Comparison of ENCODE assay signal across 1 cellular context in genomic region chr17:79776378-79777165, GRCh38.
TF ChIP-seq lines count a peak whose summit lies in the region.

No MANE protein-coding gene starts in this region.

TF ChIP-seq in HepG2, 621 proteins besides CTCF, POLR2A, EP300 and RAD21 (continued from another document and continues in another):
- TF ChIP-seq ZGPAT (CRISPR knock-in tag; IDR thresholded peaks at IDR 0.05): peak; percentile 35
- no peak for TF ChIP-seq ZNF75D (CRISPR knock-in tag; IDR thresholded peaks at IDR 0.05; ENCODE audit: borderline replicate concordance)
- TF ChIP-seq BATF2 (CRISPR knock-in tag; IDR thresholded peaks at IDR 0.05): no peak
- 0 out of 2 replicates have a peak, but pooled peaks have one; percentile 10 for TF ChIP-seq NFYB (CRISPR knock-in tag; IDR thresholded peaks at IDR 0.05)
- TF ChIP-seq DMAP1 (CRISPR knock-in tag; IDR thresholded peaks at IDR 0.05): peak; percentile 37
- TF ChIP-seq HNF1B (CRISPR knock-in tag; IDR thresholded peaks at IDR 0.05): 0 out of 2 replicates have a peak, but pooled peaks have one; percentile 34
- no peak for TF ChIP-seq ZNF276 (CRISPR knock-in tag; IDR thresholded peaks at IDR 0.05; ENCODE audit: low read depth)
- no peak for TF ChIP-seq HIVEP1 (CRISPR knock-in tag; IDR thresholded peaks at IDR 0.05)
- TF ChIP-seq YY1 (IDR thresholded peaks at IDR 0.05; ENCODE audit: insufficient read depth, insufficient replicate concordance, low read depth, low read length): no peak
- TF ChIP-seq KLF9 (CRISPR knock-in tag; IDR thresholded peaks at IDR 0.05; ENCODE audit: low read depth): no peak
- TF ChIP-seq SP1 (IDR thresholded peaks at IDR 0.05): no peak
- no peak for TF ChIP-seq SP1 (CRISPR knock-in tag; IDR thresholded peaks at IDR 0.05)
- TF ChIP-seq PRDM15 (CRISPR knock-in tag; IDR thresholded peaks at IDR 0.05): no peak
- peak; percentile 67; the same call in 1 of the 2 replicates for TF ChIP-seq GATA4 (IDR thresholded peaks at IDR 0.05; ENCODE audit: borderline replicate concordance, low read depth)
- TF ChIP-seq ZKSCAN8 (CRISPR knock-in tag; IDR thresholded peaks at IDR 0.05; ENCODE audit: borderline replicate concordance): peak; percentile 48; the same call in 1 of the 2 replicates
- no peak for TF ChIP-seq ONECUT2 (CRISPR knock-in tag; IDR thresholded peaks at IDR 0.05)
- peak; percentile 47; the same call in 1 of the 2 replicates for TF ChIP-seq ATF1 (CRISPR knock-in tag; IDR thresholded peaks at IDR 0.05)
- TF ChIP-seq HMG20A (CRISPR knock-in tag; IDR thresholded peaks at IDR 0.05; ENCODE audit: borderline replicate concordance): peak; percentile 58; the same call in 1 of the 2 replicates
- TF ChIP-seq TBP (CRISPR knock-in tag; IDR thresholded peaks at IDR 0.05): 0 out of 2 replicates have a peak, but pooled peaks have one; percentile 44
- peak; percentile 73 for TF ChIP-seq DRAP1 (CRISPR knock-in tag; IDR thresholded peaks at IDR 0.05)
- TF ChIP-seq CSRNP1 (CRISPR knock-in tag; IDR thresholded peaks at IDR 0.05): no peak
- TF ChIP-seq MLX (CRISPR knock-in tag; IDR thresholded peaks at IDR 0.05): peak; percentile 79
- TF ChIP-seq NBN (conservative IDR thresholded peaks at IDR 0.05): no peak
- peak; percentile 60; the same call in 1 of the 2 replicates for TF ChIP-seq ZNF281 (CRISPR knock-in tag; IDR thresholded peaks at IDR 0.05; ENCODE audit: borderline replicate concordance)
- TF ChIP-seq ZFP36L2 (CRISPR knock-in tag; IDR thresholded peaks at IDR 0.05): no peak
- 0 out of 2 replicates have a peak, but pooled peaks have one; percentile 24 for TF ChIP-seq RFXANK (CRISPR knock-in tag; IDR thresholded peaks at IDR 0.05)
- no peak for TF ChIP-seq ZBTB26 (CRISPR knock-in tag; IDR thresholded peaks at IDR 0.05; ENCODE audit: borderline replicate concordance)
- TF ChIP-seq KMT2A (CRISPR knock-in tag; IDR thresholded peaks at IDR 0.05): no peak
- TF ChIP-seq ZNF543 (CRISPR knock-in tag; IDR thresholded peaks at IDR 0.05): 0 out of 2 replicates have a peak, but pooled peaks have one; percentile 41
- TF ChIP-seq IKZF4 (CRISPR knock-in tag; IDR thresholded peaks at IDR 0.05; ENCODE audit: borderline replicate concordance, low read depth, not compliant biosample characterization): no peak
- TF ChIP-seq ZBTB44 (CRISPR knock-in tag; IDR thresholded peaks at IDR 0.05): no peak
- 0 out of 2 replicates have a peak, but pooled peaks have one; percentile 10 for TF ChIP-seq YEATS2 (CRISPR knock-in tag; IDR thresholded peaks at IDR 0.05; ENCODE audit: borderline replicate concordance)
- no peak for TF ChIP-seq KDM5B (CRISPR knock-in tag; IDR thresholded peaks at IDR 0.05; ENCODE audit: borderline replicate concordance)
- no peak for TF ChIP-seq REXO4 (CRISPR knock-in tag; IDR thresholded peaks at IDR 0.05; ENCODE audit: borderline replicate concordance)
- TF ChIP-seq SP5 (CRISPR knock-in tag; IDR thresholded peaks at IDR 0.05; ENCODE audit: borderline replicate concordance, low read depth): peak; percentile 76
- peak; percentile 16; the same call in 1 of the 2 replicates for TF ChIP-seq ZHX1 (CRISPR knock-in tag; IDR thresholded peaks at IDR 0.05; ENCODE audit: low read depth)
